10 cellular contexts compared by ENCODE assay signal in genomic region chr12:64400041-64400440, GRCh38. TPM values are rescaled to one million over a fixed set of nuclear protein-coding genes. Genes with fewer than 3 reads are reported as not detected.
DNase-seq lines count a peak whose midpoint lies in the region; ATAC-seq and TF ChIP-seq lines count a peak whose summit lies in the region.
"Had no signal": no experiment of that assay in that cellular context is flagged by ENCODE, and none has a peak within 500 bp of the region (broad histone marks: within the 10 kb centered on the region; RNA-seq: fewer than 3 reads in every experiment).

No MANE protein-coding gene starts in this region.

- H3K36me3 ChIP-seq in breast epithelium: no peaks in the 10 kb centered on the region
- H3K36me3 ChIP-seq: BLaER1 treated with 17β-estradiol and CSF1 and Interleukin-3, amounts not matched to agents 10 nM and 100 nM had no signal

- no peaks in the 10 kb centered on the region for H3K27me3 ChIP-seq in breast epithelium
- H3K27me3 ChIP-seq: BLaER1 treated with 17β-estradiol and CSF1 and Interleukin-3, amounts not matched to agents 10 nM and 100 nM had no signal

- H3K4me3 ChIP-seq in breast epithelium: no peak overlapping the region
- H3K4me3 ChIP-seq: BLaER1 treated with 17β-estradiol and CSF1 and Interleukin-3, amounts not matched to agents 10 nM and 100 nM had no signal

- TF ChIP-seq CTCF in MCF 10A (IDR thresholded peaks at IDR 0.05; ENCODE audit: unreplicated experiment): no peak
- TF ChIP-seq CTCF in breast epithelium (IDR thresholded peaks at IDR 0.05): no peak

- H3K4me3 Mint-ChIP-seq in MCF 10A (ENCODE audit: unreplicated experiment): no peak overlapping the region

- no TSS peak for BruUV-seq in MCF 10A (replicated peaks; lab: Mats Ljungman, UMichigan)

- H3K4me1 Mint-ChIP-seq in MCF 10A (ENCODE audit: insufficient read depth, unreplicated experiment): peaks cover 12% of the 10 kb centered on the region

- no peak overlapping the region for H3K27ac Mint-ChIP-seq in MCF 10A (ENCODE audit: low read depth, unreplicated experiment)

- no peaks in the 10 kb centered on the region for H3K36me3 Mint-ChIP-seq in MCF 10A (ENCODE audit: insufficient read depth, unreplicated experiment)

- H3K27ac ChIP-seq in breast epithelium: peak overlapping the region in 1 of 2 donors; percentile 19
- H3K27ac ChIP-seq: BLaER1 treated with 17β-estradiol and CSF1 and Interleukin-3, amounts not matched to agents 10 nM and 100 nM had no signal

- H3K9me3 ChIP-seq in breast epithelium: no peaks in the 10 kb centered on the region
- H3K9me3 ChIP-seq: BLaER1 treated with 17β-estradiol and CSF1 and Interleukin-3, amounts not matched to agents 10 nM and 100 nM had no signal

- H3K4me1 ChIP-seq in breast epithelium: no peaks in the 10 kb centered on the region

- POLR2A ChIA-PET in MCF 10A (lab: Yijun Ruan, JAX): interaction anchor here (0.6 to 2.0 kb wide), 2 partner anchors 12 to 552 kb away, joined by 3 to 10 read pairs; no protein-coding TSS in a partner anchor

- intact Hi-C loops in MCF 10A (cut with micrococcal nuclease) (no loop called here), breast epithelium (cut with DNase I; ENCODE audit: low total_unique reads) (no loop called here), left ventricle myocardium superior (cut with micrococcal nuclease) (no loop called here)

- CTCF ChIA-PET in MCF 10A (lab: Yijun Ruan, JAX): interaction anchor here (0.6 to 0.9 kb wide), 4 partner anchors 15 to 560 kb away, joined by 3 to 6 read pairs (median 3); no protein-coding TSS in a partner anchor

- TF ChIP-seq POLR2A in breast epithelium (IDR thresholded peaks at IDR 0.05): no peak

- ATAC-seq in left ventricle myocardium superior: no peak

- no peaks in the 10 kb centered on the region for H3K9me3 Mint-ChIP-seq in MCF 10A (ENCODE audit: unreplicated experiment)

- DNase-seq in MCF 10A (ENCODE audit: unreplicated experiment): peak; percentile 42
- no peak for DNase-seq in breast epithelium (ENCODE audit: low spot score in 2 of 2)
- peak; percentile 42 for DNase-seq in T-helper 22 cell (ENCODE audit: low read depth)
- peak; percentile 75 for DNase-seq in fibroblast of peridontal ligament (ENCODE audit: extremely low read depth)
- peak; percentile 65 for DNase-seq in superior temporal gyrus (ENCODE audit: extremely low spot score)
- no peak for DNase-seq in DMS153 treated with DMSO at 0.1 percent for 48 hours (lab: John Stamatoyannopoulos, UW; ENCODE audit: unreplicated experiment)
- no peak for DNase-seq in left ventricle myocardium superior
- DNase-seq in glomerular visceral epithelial cell (ENCODE audit: extremely low spot score): no peak

- no peaks in the 10 kb centered on the region for H3K27me3 Mint-ChIP-seq in MCF 10A (ENCODE audit: insufficient read depth, unreplicated experiment)

RNA-seq across cellular contexts. Expression of gene XPOT, which starts 4.2 kb away (rescaled TPM):
- total RNA-seq in MCF 10A (2022): 261 and 298 TPM in 2 replicates
- total RNA-seq in breast epithelium: 10 to 100 TPM; 41.0 to 71.0 (median 52.7) TPM
- total RNA-seq in left ventricle myocardium superior: 24.7 TPM

RNA-seq across cellular contexts. Expression of gene C12orf56, which starts 9.5 kb away (rescaled TPM):
- total RNA-seq in MCF 10A (2022) (not detected in 2 replicates), breast epithelium (not detected), left ventricle myocardium superior (not detected)
- total RNA-seq: OCI-LY7 had no signal

RNA-seq across cellular contexts. Expression of gene TBK1, which starts 51.9 kb away (rescaled TPM):
- total RNA-seq in MCF 10A (2022) (19.6 and 23.0 TPM in 2 replicates), breast epithelium (10 to 100 TPM; 27.7 to 43.9 (median 40.6) TPM), left ventricle myocardium superior (11.7 TPM)

Comparison
In these comparisons a context has a peak if more than half of its experiments do, and no peak if none do; other contexts are left out.
1. DNase-seq: peak in MCF 10A (single experiment), T-helper 22 cell (single experiment), fibroblast of peridontal ligament (single experiment) and superior temporal gyrus (single experiment); none in breast epithelium (0 of 2), DMS153 treated with DMSO at 0.1 percent for 48 hours (single experiment), left ventricle myocardium superior (single experiment) and glomerular visceral epithelial cell (single experiment).